15 cellular contexts compared by ENCODE assay signal in genomic region chr1:10424651-10425050, GRCh38. TPM values are rescaled to one million over a fixed set of nuclear protein-coding genes. Genes with fewer than 3 reads are reported as not detected.
A peak's percentile ranks its signal among the peaks of the same experiment; 100 is the strongest.
DNase-seq lines count a peak whose midpoint lies in the region; TF ChIP-seq lines count a peak whose summit lies in the region.
"Had no signal": no experiment of that assay in that cellular context is flagged by ENCODE, and none has a peak within 500 bp of the region (broad histone marks: within the 10 kb centered on the region; RNA-seq: fewer than 3 reads in every experiment).

No MANE protein-coding gene starts in this region.

- peak overlapping the region; percentile 58; the same call in 1 of the 2 replicates for H2AFZ ChIP-seq in GM23248

- H3K9me3 ChIP-seq in GM23248 (ENCODE audit: low read depth) (no peaks in the 10 kb centered on the region), adipocyte (ENCODE audit: control insufficient read depth, low read length) (no peaks in the 10 kb centered on the region), spleen (no peaks in the 10 kb centered on the region)
- H3K9me3 ChIP-seq: Caco-2 had no signal

- H3K4me1 ChIP-seq in GM23248 (ENCODE audit: insufficient read depth) (no peaks in the 10 kb centered on the region), adipocyte (ENCODE audit: control insufficient read depth, insufficient read depth, low read length) (peaks cover 22% of the 10 kb centered on the region), spleen (peaks cover 0 to 27% (median 10%) of the 10 kb centered on the region in 6 donors)

- DNase-seq in GM23248: no peak
- no peak for DNase-seq in adipocyte (ENCODE audit: low read depth)
- peak; percentile 27 for DNase-seq in mucosa of gallbladder (ENCODE audit: low spot score)
- DNase-seq in spleen: peak; percentile 10
- no peak for DNase-seq in glomerular visceral epithelial cell (ENCODE audit: extremely low spot score)
- no peak for DNase-seq in LoVo (ENCODE audit: low spot score)
- DNase-seq in GM03348 (ENCODE audit: low spot score): no peak
- DNase-seq: AML-193; Caco-2; CD4-positive, alpha-beta T cell; GOT3; H9 had no signal

- no peak for TF ChIP-seq POLR2A in spleen (IDR thresholded peaks at IDR 0.05)

- H3K27me3 ChIP-seq in GM23248 (replicated peaks; ENCODE audit: insufficient read depth): no peaks in the 10 kb centered on the region
- H3K27me3 ChIP-seq in adipocyte (replicated peaks; ENCODE audit: control insufficient read depth, insufficient read depth, low read length): no peaks in the 10 kb centered on the region
- no peaks in the 10 kb centered on the region for H3K27me3 ChIP-seq in spleen (replicated peaks in 1 of 7)

- no peak overlapping the region for H3K4me3 ChIP-seq in GM23248
- no peak overlapping the region for H3K4me3 ChIP-seq in adipocyte (ENCODE audit: low read length)
- no peak overlapping the region for H3K4me3 ChIP-seq in spleen

- TF ChIP-seq CTCF in spleen (IDR thresholded peaks at IDR 0.05 in 8 of 11, conservative IDR thresholded peaks at IDR 0.05 in 3 of 11): no peak

- no peak overlapping the region for H3K4me2 ChIP-seq in GM23248 (ENCODE audit: unreplicated experiment)

- H3K27ac ChIP-seq in GM23248 (no peak overlapping the region), spleen (no peak overlapping the region)
- H3K27ac ChIP-seq: C4-2B had no signal

- H3K79me2 ChIP-seq in GM23248 (ENCODE audit: insufficient read depth): no peaks in the 10 kb centered on the region

- no peaks in the 10 kb centered on the region for H3K9me2 ChIP-seq in GM23248 (ENCODE audit: insufficient read depth)

- H3K36me3 ChIP-seq in GM23248 (ENCODE audit: low read depth) (no peaks in the 10 kb centered on the region), adipocyte (ENCODE audit: control insufficient read depth, insufficient read depth, low read length, severe bottlenecking) (peaks cover 19% of the 10 kb centered on the region), spleen (peaks cover 0 to 33% (median 20%) of the 10 kb centered on the region in 6 donors)

- H3K9ac ChIP-seq in GM23248: no peak overlapping the region
- H3K9ac ChIP-seq in adipocyte (ENCODE audit: low read length): peak overlapping the region; percentile 20

- intact Hi-C loops in spleen (cut with DNase I; ENCODE audit: low total_unique reads): loop anchor here (5.0 kb wide), 1 partner anchor 47 kb away; no protein-coding TSS in a partner anchor

- H4K20me1 ChIP-seq in GM23248 (ENCODE audit: insufficient read depth): no peaks in the 10 kb centered on the region

- WGBS in GM23248 (ENCODE audit: low coverage in 1 of 2, low lambda C conversion rate in 2 of 2, missing lambda C conversion rate in 2 of 2), 2 experiments: 84% methylated on average over 8 of the region's 8 CpGs
- 89 to 97% (median 93%) methylated on average over 8 of the region's 8 CpGs for WGBS in spleen, 5 donors

- no peaks in the 10 kb centered on the region for H3F3A ChIP-seq in GM23248 (ENCODE audit: insufficient read depth)

- in situ Hi-C loops in GM23248 (cut with MboI): no loop called here

RNA-seq across cellular contexts. Expression of gene CENPS, which starts 5.6 kb away (rescaled TPM):
- 12.6 and 25.4 TPM in 2 replicates for total RNA-seq in GM23248 (2014; rRNA removed; shearing (Covaris generic))
- polyA plus RNA-seq in GM23248 (2016; fragmentation: Nextera tagmentation; extraction: Ambion mirVana) (34.1 and 34.3 TPM in 2 replicates), spleen (10 to 100 TPM in 2 of 3 donors, 1 to 10 TPM in 1; 9.3 to 13.5 (median 13.0) TPM)
- total RNA-seq in mucosa of gallbladder (27.9 TPM), spleen (1 to 10 TPM; 2.1 to 9.6 (median 6.2) TPM)

RNA-seq across cellular contexts. Expression of gene CORT, which starts 25.2 kb away (rescaled TPM):
- total RNA-seq in GM23248 (2014; rRNA removed; shearing (Covaris generic)): 0.22 TPM in 1 of 2 replicates, not detected in the other
- polyA plus RNA-seq in GM23248 (2016; fragmentation: Nextera tagmentation; extraction: Ambion mirVana) (0.33 TPM in 1 of 2 replicates, not detected in the other), spleen (under 1 TPM; 0.07 to 0.22 (median 0.14) TPM)
- total RNA-seq in mucosa of gallbladder (0.66 TPM), spleen (under 1 TPM in 1 of 7 donors, not detected in 6; 0.38 TPM)
- total RNA-seq: Caco-2, H9 had no signal
- polyA plus RNA-seq: BJ, IgD-negative memory B cell had no signal

RNA-seq across cellular contexts. Expression of gene PGD, which starts 25.8 kb away (rescaled TPM):
- 51.7 and 59.1 TPM in 2 replicates for total RNA-seq in GM23248 (2014; rRNA removed; shearing (Covaris generic))
- polyA plus RNA-seq in GM23248 (2016; fragmentation: Nextera tagmentation; extraction: Ambion mirVana): 61.4 and 64.4 TPM in 2 replicates
- 165 TPM for total RNA-seq in mucosa of gallbladder
- 100 to 1,000 TPM; 105 to 381 (median 142) TPM for total RNA-seq in spleen
- 10 to 100 TPM; 40.8 to 72.9 (median 46.6) TPM for polyA plus RNA-seq in spleen

RNA-seq across cellular contexts. Expression of gene DFFA, which starts 47.7 kb away (rescaled TPM):
- total RNA-seq in GM23248 (2014; rRNA removed; shearing (Covaris generic)): 27.9 and 35.0 TPM in 2 replicates
- polyA plus RNA-seq in GM23248 (2016; fragmentation: Nextera tagmentation; extraction: Ambion mirVana) (50.3 and 52.5 TPM in 2 replicates), spleen (10 to 100 TPM in 2 of 3 donors, 1 to 10 TPM in 1; 7.2 to 14.4 (median 10.3) TPM)
- total RNA-seq in mucosa of gallbladder (39.0 TPM), spleen (10 to 100 TPM; 18.4 to 30.1 (median 24.3) TPM)

RNA-seq across cellular contexts. Expression of gene PEX14, which starts 50.1 kb away (rescaled TPM):
- 13.9 and 16.9 TPM in 2 replicates for total RNA-seq in GM23248 (2014; rRNA removed; shearing (Covaris generic))
- polyA plus RNA-seq in GM23248 (2016; fragmentation: Nextera tagmentation; extraction: Ambion mirVana) (20.1 and 22.4 TPM in 2 replicates), spleen (10 to 100 TPM in 1 of 3 donors, 1 to 10 TPM in 2; 9.3 to 15.1 (median 9.8) TPM)
- total RNA-seq in mucosa of gallbladder (25.6 TPM), spleen (10 to 100 TPM in 6 of 7 donors, 1 to 10 TPM in 1; 9.9 to 19.7 (median 13.8) TPM)

Comparison
In these comparisons a context has a peak if more than half of its experiments do, and no peak if none do; other contexts are left out.
1. DNase-seq: peak in mucosa of gallbladder (single experiment) and spleen (single experiment); none in GM23248 (single experiment), adipocyte (single experiment), glomerular visceral epithelial cell (single experiment), LoVo (single experiment) and GM03348 (single experiment).